ENCODE assay signal across 8 cellular contexts in genomic region chr5:112419050-112419595, GRCh38. TPM values are rescaled to one million over a fixed set of nuclear protein-coding genes. Genes with fewer than 3 reads are reported as not detected.
A peak's percentile ranks its signal among the peaks of the same experiment; 100 is the strongest.
DNase-seq lines count a peak whose midpoint lies in the region; ATAC-seq and TF ChIP-seq lines count a peak whose summit lies in the region.

A gene with protein sequence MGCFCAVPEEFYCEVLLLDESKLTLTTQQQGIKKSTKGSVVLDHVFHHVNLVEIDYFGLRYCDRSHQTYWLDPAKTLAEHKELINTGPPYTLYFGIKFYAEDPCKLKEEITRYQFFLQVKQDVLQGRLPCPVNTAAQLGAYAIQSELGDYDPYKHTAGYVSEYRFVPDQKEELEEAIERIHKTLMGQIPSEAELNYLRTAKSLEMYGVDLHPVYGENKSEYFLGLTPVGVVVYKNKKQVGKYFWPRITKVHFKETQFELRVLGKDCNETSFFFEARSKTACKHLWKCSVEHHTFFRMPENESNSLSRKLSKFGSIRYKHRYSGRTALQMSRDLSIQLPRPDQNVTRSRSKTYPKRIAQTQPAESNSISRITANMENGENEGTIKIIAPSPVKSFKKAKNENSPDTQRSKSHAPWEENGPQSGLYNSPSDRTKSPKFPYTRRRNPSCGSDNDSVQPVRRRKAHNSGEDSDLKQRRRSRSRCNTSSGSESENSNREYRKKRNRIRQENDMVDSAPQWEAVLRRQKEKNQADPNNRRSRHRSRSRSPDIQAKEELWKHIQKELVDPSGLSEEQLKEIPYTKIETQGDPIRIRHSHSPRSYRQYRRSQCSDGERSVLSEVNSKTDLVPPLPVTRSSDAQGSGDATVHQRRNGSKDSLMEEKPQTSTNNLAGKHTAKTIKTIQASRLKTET (minus strand): TSS chr5:112419277. CDS start chr5:112419039, 238 bp downstream.

- ATAC-seq in activated CD4-positive, alpha-beta T cell treated with anti-CD3 and anti-CD28 coated beads for 36 hours = peak; percentile 9
- ATAC-seq in body of pancreas (peak; percentile 45), gastrocnemius medialis (peak; percentile 29 to 31)

- H3K4me3 ChIP-seq in Karpas-422 (ENCODE audit: low read length) (peak within 1 kb of the TSS; percentile 57; the same call in 1 of the 2 replicates), body of pancreas (peak within 1 kb of the TSS; percentile 78 to 79), iPS-18a (ENCODE audit: low read length) (peak within 1 kb of the TSS; percentile 79), gastrocnemius medialis (peak within 1 kb of the TSS; percentile 72 to 94 (median 74))

- no peaks in the 10 kb centered on the region for H3K9me2 ChIP-seq in Karpas-422 (replicated peaks; ENCODE audit: insufficient read depth, low read length)

- POLR2A ChIA-PET in activated CD4-positive, alpha-beta T cell treated with anti-CD3 and anti-CD28 coated beads for 36 hours (lab: Charles Lee) = no interaction called here

- no peaks in the 10 kb centered on the region for H3K79me2 ChIP-seq in Karpas-422 (ENCODE audit: low read length)

- peaks cover 5% of the 10 kb centered on the region; the same call in 1 of the 2 replicates for H3K4me1 ChIP-seq in Karpas-422 (ENCODE audit: low read length)
- H3K4me1 ChIP-seq in body of pancreas = peaks cover 18% of the 10 kb centered on the region
- H3K4me1 ChIP-seq in iPS-18a (ENCODE audit: control insufficient read depth, low read depth, low read length) = peaks cover 8% of the 10 kb centered on the region
- no peaks in the 10 kb centered on the region for H3K4me1 ChIP-seq in gastrocnemius medialis

- H3K9me3 Mint-ChIP-seq in activated CD4-positive, alpha-beta T cell treated with anti-CD3 and anti-CD28 coated beads for 36 hours (ENCODE audit: low read depth) = no peaks in the 10 kb centered on the region

- CTCF ChIA-PET in activated CD4-positive, alpha-beta T cell treated with anti-CD3 and anti-CD28 coated beads for 36 hours (lab: Charles Lee) = interaction anchor here (3.0 kb wide), 1 partner anchor 244 kb away, joined by 14 read pairs; no protein-coding TSS in a partner anchor

- peaks cover 10% of the 10 kb centered on the region for H3K4me1 Mint-ChIP-seq in activated CD4-positive, alpha-beta T cell treated with anti-CD3 and anti-CD28 coated beads for 36 hours

- H3K36me3 Mint-ChIP-seq in activated CD4-positive, alpha-beta T cell treated with anti-CD3 and anti-CD28 coated beads for 36 hours (ENCODE audit: low read depth) = no peaks in the 10 kb centered on the region

- no peaks in the 10 kb centered on the region for H4K20me1 ChIP-seq in Karpas-422 (ENCODE audit: insufficient read depth, low read depth, low read length)

- H2AFZ ChIP-seq in Karpas-422 (ENCODE audit: low read length) = no peak within 1 kb of the TSS

- DNase-seq in activated CD4-positive, alpha-beta T cell treated with anti-CD3 and anti-CD28 coated beads for 36 hours = peak; percentile 23
- DNase-seq in activated CD4-positive, alpha-beta T cell treated with anti-CD3 and anti-CD28 coated beads for 48 hours = no peak
- DNase-seq in Karpas-422 = no peak
- peak; percentile 13 to 48 (median 16) for DNase-seq in body of pancreas
- DNase-seq in gastrocnemius medialis = no peak
- no peak for DNase-seq in RPMI8226
- DNase-seq in epidermal melanocyte (ENCODE audit: insufficient read length, low spot score) = no peak

- no peaks in the 10 kb centered on the region for H3K9me3 ChIP-seq in Karpas-422 (ENCODE audit: low read length)
- no peaks in the 10 kb centered on the region for H3K9me3 ChIP-seq in body of pancreas
- no peaks in the 10 kb centered on the region for H3K9me3 ChIP-seq in iPS-18a (ENCODE audit: control insufficient read depth, low read depth, low read length)
- no peaks in the 10 kb centered on the region for H3K9me3 ChIP-seq in gastrocnemius medialis

- in situ Hi-C loops in gastrocnemius medialis (cut with MboI; ENCODE audit: low sequenced_read_pairs in 4 of 4) = loop anchor here in 1 of 4 donors (25.0 kb wide), 1 partner anchor 207 kb away; no protein-coding TSS in a partner anchor

- H3K27me3 ChIP-seq in Karpas-422 (ENCODE audit: low read length) = no peaks in the 10 kb centered on the region
- no peaks in the 10 kb centered on the region for H3K27me3 ChIP-seq in body of pancreas
- peaks cover 52% of the 10 kb centered on the region for H3K27me3 ChIP-seq in iPS-18a (ENCODE audit: control insufficient read depth, insufficient read depth, low read length)
- peaks cover 17 to 32% (median 31%) of the 10 kb centered on the region in 3 donors for H3K27me3 ChIP-seq in gastrocnemius medialis

- H3K9ac ChIP-seq in Karpas-422 (ENCODE audit: low read length) (0 out of 2 replicates have a peak within 1 kb of the TSS, but pooled peaks have one; percentile 33), iPS-18a (ENCODE audit: low read length) (no peak within 1 kb of the TSS)

- TF ChIP-seq CTCF in body of pancreas (IDR thresholded peaks at IDR 0.05) = no peak
- no peak for TF ChIP-seq CTCF in gastrocnemius medialis (IDR thresholded peaks at IDR 0.05 in 4 of 5, conservative IDR thresholded peaks at IDR 0.05 in 1 of 5)

- peak within 1 kb of the TSS; percentile 63 for H3K4me3 Mint-ChIP-seq in activated CD4-positive, alpha-beta T cell treated with anti-CD3 and anti-CD28 coated beads for 36 hours

- no peaks in the 10 kb centered on the region for H3K36me3 ChIP-seq in Karpas-422 (ENCODE audit: insufficient read depth, low read length)
- no peaks in the 10 kb centered on the region for H3K36me3 ChIP-seq in body of pancreas (replicated peaks in 1 of 2; ENCODE audit: insufficient read depth in 1 of 2, low read depth in 2 of 2)
- no peaks in the 10 kb centered on the region for H3K36me3 ChIP-seq in iPS-18a (ENCODE audit: control insufficient read depth, low read depth, low read length)
- no peaks in the 10 kb centered on the region for H3K36me3 ChIP-seq in gastrocnemius medialis

- H3K27me3 Mint-ChIP-seq in activated CD4-positive, alpha-beta T cell treated with anti-CD3 and anti-CD28 coated beads for 36 hours = peaks cover 48% of the 10 kb centered on the region

- WGBS in body of pancreas, 2 donors = 0 to 1% methylated on average over 3 to 36 of the region's 70 CpGs

- H3K4me2 ChIP-seq in Karpas-422 (ENCODE audit: low read depth, low read length, poor library complexity, severe bottlenecking) = peak within 1 kb of the TSS; percentile 54

- intact Hi-C loops in activated CD4-positive, alpha-beta T cell treated with anti-CD3 and anti-CD28 coated beads for 36 hours (cut with DNase I, micrococcal nuclease) = loop anchor here in 1 of 2 experiments (5.0 kb wide), 1 partner anchor 257 kb away; no protein-coding TSS in a partner anchor
- intact Hi-C loops in body of pancreas (cut with DNase I) = loop anchor here (10.0 kb wide), 1 partner anchor 204 kb away; no protein-coding TSS in a partner anchor
- intact Hi-C loops in gastrocnemius medialis (cut with DNase I; ENCODE audit: low total_unique reads) = loop anchor here (2.0 to 5.0 kb wide), 2 partner anchors 257 to 868 kb away; no protein-coding TSS in a partner anchor

- H3K27ac Mint-ChIP-seq in activated CD4-positive, alpha-beta T cell treated with anti-CD3 and anti-CD28 coated beads for 36 hours = no peak within 1 kb of the TSS

- no peak within 1 kb of the TSS for H3K27ac ChIP-seq in Karpas-422 (ENCODE audit: low read length)
- H3K27ac ChIP-seq in body of pancreas = peak within 1 kb of the TSS; percentile 37 to 89 (median 83)
- H3K27ac ChIP-seq in iPS-18a (ENCODE audit: low read length) = no peak within 1 kb of the TSS
- H3K27ac ChIP-seq in gastrocnemius medialis = peak within 1 kb of the TSS; percentile 61 to 80 (median 75)

- no peak for TF ChIP-seq POLR2A in body of pancreas (IDR thresholded peaks at IDR 0.05)
- TF ChIP-seq POLR2A in gastrocnemius medialis (IDR thresholded peaks at IDR 0.05) = no peak

RNA-seq across cellular contexts. Expression of the gene that starts here (rescaled TPM):
- total RNA-seq in activated CD4-positive, alpha-beta T cell treated with anti-CD3 and anti-CD28 coated beads for 36 hours = under 1 TPM; 0.05 to 0.28 TPM
- 0.63 and 1.3 TPM in 2 replicates for total RNA-seq in Karpas-422 (2014; rRNA removed; shearing (Covaris generic); ENCODE audit: low replicate concordance)
- 10 to 100 TPM in 1 of 2 donors, 1 to 10 TPM in 1; 7.0 to 16.2 TPM for total RNA-seq in body of pancreas
- total RNA-seq in gastrocnemius medialis = 10 to 100 TPM in 1 of 4 donors, 1 to 10 TPM in 3; 1.8 to 10.6 (median 3.8) TPM

Comparison
In these comparisons a context has a peak if more than half of its experiments do, and no peak if none do; other contexts are left out.
1. Peak in DNase-seq and ATAC-seq in activated CD4-positive, alpha-beta T cell treated with anti-CD3 and anti-CD28 coated beads for 36 hours; RNA of the gene not detected or under 1 TPM.
2. DNase-seq: peak in body of pancreas (4 of 4); none in activated CD4-positive, alpha-beta T cell treated with anti-CD3 and anti-CD28 coated beads for 48 hours (single experiment), Karpas-422 (single experiment), gastrocnemius medialis (0 of 2), RPMI8226 (single experiment) and epidermal melanocyte (single experiment).
3. H3K27ac ChIP-seq: peak in body of pancreas (4 of 4) and gastrocnemius medialis (4 of 4); none in Karpas-422 (single experiment) and iPS-18a (single experiment).
4. Peak in every context shown above with its lines, with median percentiles within 50 percentile points of each other: ATAC-seq and H3K4me3 ChIP-seq.